ENCODE assay signal across 8 cellular contexts in the genomic region with DNA sequence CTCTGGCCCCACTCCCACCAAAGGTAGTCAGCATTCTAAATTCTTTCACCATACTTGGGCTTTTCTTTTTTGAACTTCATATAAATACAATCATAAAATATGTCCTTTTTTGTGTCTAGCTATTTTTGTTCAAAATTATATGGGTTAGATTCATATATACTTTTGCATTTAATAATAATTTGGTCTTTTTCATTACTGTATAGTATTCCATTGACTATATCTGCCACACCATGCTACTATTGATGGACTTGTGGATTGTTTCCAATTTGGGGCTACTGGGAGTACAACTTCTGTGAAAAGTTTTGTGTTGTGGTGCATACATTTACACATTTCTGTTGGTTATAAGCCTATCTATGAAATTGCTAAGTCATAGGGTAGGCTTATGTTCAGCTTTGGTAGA.
"Had no signal": no experiment of that assay in that cellular context is flagged by ENCODE, and none has a peak within 500 bp of the region (broad histone marks: within the 10 kb centered on the region; RNA-seq: fewer than 3 reads in every experiment).

No MANE protein-coding gene starts in this region.

- ATAC-seq: GM12878 had no signal

- H3K4me3 ChIP-seq: GM12878 had no signal

- DNase-seq: GDM1, GF-D8 had no signal

- FAIRE-seq: G401.6, GM12878, GM12891, GM12892, GM18507, GM19239 had no signal
